In the genomic region with DNA sequence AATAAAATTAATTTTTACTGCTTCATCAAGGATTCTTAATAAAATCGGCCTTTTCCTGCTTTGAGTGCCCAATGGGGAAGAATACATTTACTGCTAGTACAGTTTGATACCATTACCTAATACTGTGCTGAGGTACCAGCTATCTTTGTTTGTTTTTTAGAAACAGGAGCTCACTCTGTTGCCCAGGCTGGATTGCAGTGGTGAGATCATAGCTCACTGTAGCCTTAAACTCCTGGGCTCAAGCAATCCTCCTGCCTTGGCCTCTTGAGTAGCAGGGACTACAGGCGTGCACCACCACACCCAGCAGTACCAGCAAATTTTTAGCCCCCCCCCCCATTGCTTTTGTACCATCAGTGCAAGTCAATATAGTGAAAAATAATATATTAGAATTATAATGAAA, we compare ENCODE assay signal across 2 cellular contexts.
A peak's percentile ranks its signal among the peaks of the same experiment; 100 is the strongest.
TF ChIP-seq lines count a peak whose summit lies in the region.

No MANE protein-coding gene starts in this region.

TF ChIP-seq in HEK293, 187 proteins besides CTCF, POLR2A, EP300 and RAD21:
- no peak for TF ChIP-seq ZNF585B (tag by site-specific recombination; IDR thresholded peaks at IDR 0.05)
- no peak for TF ChIP-seq GLI2 (tag by site-specific recombination; IDR thresholded peaks at IDR 0.05; ENCODE audit: borderline replicate concordance, low read depth)
- no peak for TF ChIP-seq HOXD13 (CRISPR knock-in tag; IDR thresholded peaks at IDR 0.05; ENCODE audit: borderline replicate concordance)
- TF ChIP-seq OSR2 (tag by site-specific recombination; IDR thresholded peaks at IDR 0.05), result peak; percentile 18; the same call in 1 of the 2 replicates
- TF ChIP-seq BCL11A (tag by site-specific recombination; IDR thresholded peaks at IDR 0.05; ENCODE audit: low read depth), result no peak
- TF ChIP-seq ZNF791 (tag by site-specific recombination; IDR thresholded peaks at IDR 0.05), result no peak

TF ChIP-seq in HepG2, 621 proteins besides CTCF, POLR2A, EP300 and RAD21:
- TF ChIP-seq RELA (CRISPR knock-in tag; IDR thresholded peaks at IDR 0.05) (no peak), ZNF121 (CRISPR knock-in tag; IDR thresholded peaks at IDR 0.05) (peak; percentile 84), ZNF460 (CRISPR knock-in tag; IDR thresholded peaks at IDR 0.05; ENCODE audit: borderline replicate concordance) (peak; percentile 65; the same call in 1 of the 2 replicates), ZNF432 (CRISPR knock-in tag; IDR thresholded peaks at IDR 0.05; ENCODE audit: borderline replicate concordance) (no peak), ZNF770 (CRISPR knock-in tag; IDR thresholded peaks at IDR 0.05) (peak; percentile 65)
